In genomic region chr2:224523626-224524577, GRCh38 we compare ENCODE assay signal across 8 cellular contexts.
DNase-seq lines count a peak whose midpoint lies in the region; ATAC-seq, FAIRE-seq and TF ChIP-seq lines count a peak whose summit lies in the region.

No MANE protein-coding gene starts in this region.

- H3K4me1 ChIP-seq in astrocyte (ENCODE audit: insufficient read depth, low read length) (peaks cover 15% of the 10 kb centered on the region), smooth muscle cell (ENCODE audit: low read depth) (peaks cover 19% of the 10 kb centered on the region)

- no peak overlapping the region for H3K27ac ChIP-seq in astrocyte (ENCODE audit: low read depth, low read length)
- H3K27ac ChIP-seq in smooth muscle cell (ENCODE audit: low read depth): peak overlapping the region; percentile 21

- H3K36me3 Mint-ChIP-seq in astrocyte (ENCODE audit: low read depth, unreplicated experiment): peaks cover 9% of the 10 kb centered on the region

- H3K9me3 Mint-ChIP-seq in astrocyte (ENCODE audit: unreplicated experiment): no peaks in the 10 kb centered on the region

- no peak for DNase-seq in activated CD4-positive, CD25-positive, alpha-beta regulatory T cell (lab: John Stamatoyannopoulos, UW)
- peak; percentile 23 for DNase-seq in astrocyte (ENCODE audit: low read depth)
- DNase-seq in smooth muscle cell (lab: John Stamatoyannopoulos, UW; ENCODE audit: unreplicated experiment): no peak
- DNase-seq in NCI-H446 (lab: John Stamatoyannopoulos, UW): no peak
- DNase-seq in DMS 273 (lab: John Stamatoyannopoulos, UW; ENCODE audit: unreplicated experiment): no peak
- DNase-seq in anterior cingulate cortex (lab: John Stamatoyannopoulos, UW): no peak

- H2AFZ ChIP-seq in astrocyte (ENCODE audit: low read depth, low read length) (no peak overlapping the region), smooth muscle cell (ENCODE audit: low read depth) (no peak overlapping the region)

- H3K9me3 ChIP-seq in astrocyte (ENCODE audit: insufficient read depth, low read depth, low read length) (no peaks in the 10 kb centered on the region), smooth muscle cell (replicated peaks; ENCODE audit: low read depth) (no peaks in the 10 kb centered on the region)

- H3K36me3 ChIP-seq in astrocyte (ENCODE audit: insufficient read depth, low read length) (no peaks in the 10 kb centered on the region), smooth muscle cell (ENCODE audit: low read depth) (peaks cover 3% of the 10 kb centered on the region)

- no peak for FAIRE-seq in astrocyte (lab: Jason Lieb, UNC)

- no peak overlapping the region for H3K9ac ChIP-seq in astrocyte (ENCODE audit: low read length)
- no peak overlapping the region for H3K9ac ChIP-seq in smooth muscle cell (ENCODE audit: low read depth)

- no peak overlapping the region for H3K27ac Mint-ChIP-seq in astrocyte (ENCODE audit: unreplicated experiment)

- ATAC-seq in activated CD4-positive, CD25-positive, alpha-beta regulatory T cell treated with anti-CD3 and anti-CD28 coated beads, Interleukin-2, amount 50 U/mL, for 24 hours: peak; percentile 31 to 54
- peak; percentile 20 for ATAC-seq in HG03432 (IDR thresholded peaks at IDR 0.05; ENCODE audit: unreplicated experiment)

- TF ChIP-seq CTCF in astrocyte (IDR thresholded peaks at IDR 0.05; ENCODE audit: insufficient read depth, low read depth, low read length) (no peak), smooth muscle cell (IDR thresholded peaks at IDR 0.05; ENCODE audit: borderline replicate concordance, insufficient read depth, poor library complexity, severe bottlenecking) (no peak)

- H3K79me2 ChIP-seq in astrocyte (ENCODE audit: insufficient read depth, low read length) (peaks cover 99% of the 10 kb centered on the region), smooth muscle cell (ENCODE audit: low read depth) (peaks cover 98% of the 10 kb centered on the region)

- H3K4me3 ChIP-seq in astrocyte (ENCODE audit: insufficient read depth, low read depth, low read length) (no peak overlapping the region), smooth muscle cell (no peak overlapping the region)

- peaks cover 4% of the 10 kb centered on the region for H3F3A ChIP-seq in smooth muscle cell (ENCODE audit: low read depth)

- WGBS in smooth muscle cell (ENCODE audit: low lambda C conversion rate): 85% methylated on average over 6 of the region's 6 CpGs

- H3K4me2 ChIP-seq in astrocyte (ENCODE audit: low read length) (no peak overlapping the region), smooth muscle cell (no peak overlapping the region)

- H3K27me3 ChIP-seq in astrocyte (ENCODE audit: insufficient read depth, low read length) (no peaks in the 10 kb centered on the region), smooth muscle cell (ENCODE audit: low read depth) (no peaks in the 10 kb centered on the region)

- H4K20me1 ChIP-seq in astrocyte (ENCODE audit: insufficient read depth, low read length) (peaks cover 53% of the 10 kb centered on the region), smooth muscle cell (ENCODE audit: low read depth) (peaks cover 74% of the 10 kb centered on the region)

- H3K4me3 Mint-ChIP-seq in astrocyte (ENCODE audit: unreplicated experiment): no peak overlapping the region

- no peaks in the 10 kb centered on the region for H3K27me3 Mint-ChIP-seq in astrocyte (ENCODE audit: low read depth, unreplicated experiment)

- peaks cover 34% of the 10 kb centered on the region for H3K4me1 Mint-ChIP-seq in astrocyte (ENCODE audit: low read depth, unreplicated experiment)
